In the genomic region with DNA sequence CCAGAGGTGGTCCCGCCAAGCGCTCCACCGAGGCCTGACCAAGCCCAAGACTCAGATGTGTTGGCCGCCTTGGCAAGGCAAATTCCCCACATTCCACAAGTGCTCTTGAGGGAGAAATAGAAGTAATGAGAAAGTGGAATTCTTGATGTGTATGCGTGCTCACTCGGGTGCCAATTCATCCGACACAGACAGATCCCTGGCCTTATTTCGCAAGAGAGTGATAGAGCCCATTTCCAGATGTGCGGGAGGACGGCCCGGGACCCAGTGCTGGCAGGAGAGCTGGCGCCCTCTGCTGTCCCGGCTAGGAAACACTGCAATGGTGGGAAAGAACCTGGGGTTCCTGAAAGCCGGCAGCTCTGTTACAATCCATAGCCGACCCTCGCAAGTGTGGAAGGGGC, we compare ENCODE assay signal across 8 cellular contexts.
DNase-seq lines count a peak whose midpoint lies in the region; ATAC-seq, FAIRE-seq and TF ChIP-seq lines count a peak whose summit lies in the region.

No MANE protein-coding gene starts in this region.

- TF ChIP-seq CTCF in CD4-positive, alpha-beta T cell (IDR thresholded peaks at IDR 0.05) = peak; percentile 91
- TF ChIP-seq CTCF in endothelial cell of umbilical vein (IDR thresholded peaks at IDR 0.05; ENCODE audit: extremely low read depth in 1 of 2, insufficient read depth in 1 of 2, low read depth in 1 of 2, low read length in 2 of 2) = peak; percentile 94 to 97

- H3K4me3 ChIP-seq in NT2/D1 (ENCODE audit: insufficient read length, low read depth) (no peak overlapping the region), endothelial cell of umbilical vein (replicated peaks in 1 of 3; ENCODE audit: insufficient read depth in 1 of 3, low read depth in 1 of 3, low read length in 3 of 3) (no peak overlapping the region), muscle layer of colon (ENCODE audit: low read depth in 1 of 2, low read length in 2 of 2) (peak overlapping the region; percentile 11 to 36)

- H3K4me1 Mint-ChIP-seq in CD4-positive, alpha-beta T cell (ENCODE audit: low read depth) = peaks cover 19% of the 10 kb centered on the region

- H3K27me3 Mint-ChIP-seq in CD4-positive, alpha-beta T cell = no peaks in the 10 kb centered on the region

- peak overlapping the region; percentile 87 for H2AFZ ChIP-seq in endothelial cell of umbilical vein (ENCODE audit: low read depth, low read length)

- POLR2A ChIA-PET in CD4-positive, alpha-beta T cell (lab: Charles Lee) = interaction anchor here (1.2 kb wide), 1 partner anchor 500 kb away, joined by 3 read pairs; no protein-coding TSS in a partner anchor
- POLR2A ChIA-PET in endothelial cell of umbilical vein (lab: Charles Lee) = interaction anchor here (0.8 to 1.2 kb wide), 3 partner anchors 12 to 78 kb away, joined by 3 to 4 read pairs (median 3); no protein-coding TSS in a partner anchor

- peak; percentile 64 for ATAC-seq in CD4-positive, alpha-beta T cell (ENCODE audit: poor library complexity)
- peak; percentile 53 for ATAC-seq in HG02623 (IDR thresholded peaks at IDR 0.05; ENCODE audit: unreplicated experiment)
- ATAC-seq in GM18909 (IDR thresholded peaks at IDR 0.05; ENCODE audit: poor library complexity, unreplicated experiment) = no peak

- H3K79me2 ChIP-seq in endothelial cell of umbilical vein (ENCODE audit: control insufficient read depth, insufficient read depth, low read length) = no peaks in the 10 kb centered on the region

- H3K9ac ChIP-seq in NT2/D1 (ENCODE audit: insufficient read length, low read depth) = peak overlapping the region; percentile 68
- peak overlapping the region; percentile 85 for H3K9ac ChIP-seq in endothelial cell of umbilical vein (replicated peaks; ENCODE audit: extremely low read depth, insufficient read depth, low read length)
- peak overlapping the region; percentile 45 for H3K9ac ChIP-seq in muscle layer of colon (ENCODE audit: low read length)

- peak overlapping the region; percentile 49 for H3K4me2 ChIP-seq in endothelial cell of umbilical vein (ENCODE audit: insufficient read depth, low read length)

- H3K27me3 ChIP-seq in CD4-positive, alpha-beta T cell (ENCODE audit: control insufficient read depth, insufficient read depth, low read length) = no peaks in the 10 kb centered on the region
- H3K27me3 ChIP-seq in NT2/D1 (ENCODE audit: insufficient read depth, insufficient read length) (no peaks in the 10 kb centered on the region), endothelial cell of umbilical vein (ENCODE audit: control insufficient read depth in 2 of 2, insufficient read depth in 2 of 2, low read length in 2 of 2) (no peaks in the 10 kb centered on the region), muscle layer of colon (ENCODE audit: control insufficient read depth in 1 of 2, insufficient read depth in 2 of 2, low read length in 2 of 2) (no peaks in the 10 kb centered on the region)

- intact Hi-C loops in CD4-positive, alpha-beta T cell (cut with DNase I, micrococcal nuclease) = loop anchor here (1.0 to 5.0 kb wide), 6 partner anchors 309 to 594 kb away; no protein-coding TSS in a partner anchor
- intact Hi-C loops in endothelial cell of umbilical vein (cut with micrococcal nuclease) = loop anchor here (1.0 to 5.0 kb wide), 10 partner anchors 10 to 523 kb away; a partner anchor contains a TSS

- no peaks in the 10 kb centered on the region for H3K36me3 Mint-ChIP-seq in CD4-positive, alpha-beta T cell (ENCODE audit: low read depth)

- H4K20me1 ChIP-seq in endothelial cell of umbilical vein (replicated peaks; ENCODE audit: control insufficient read depth, extremely low read depth, insufficient read depth, low read length) = no peaks in the 10 kb centered on the region

- peak; percentile 86 for FAIRE-seq in endothelial cell of umbilical vein (lab: Jason Lieb, UNC)

- peak; percentile 57 to 76 (median 62) for DNase-seq in CD4-positive, alpha-beta T cell
- DNase-seq in NT2/D1 (ENCODE audit: low read depth, low spot score) = peak; percentile 72
- peak; percentile 24 to 51 (median 44) for DNase-seq in activated CD8-positive, alpha-beta memory T cell treated with anti-CD3 and anti-CD28 coated beads for 48 hours (ENCODE audit: low read depth in 2 of 3, low spot score in 2 of 3)
- DNase-seq in endothelial cell of umbilical vein (ENCODE audit: low read depth, low spot score) = peak; percentile 82
- DNase-seq in stimulated activated CD8-positive, alpha-beta memory T cell treated with anti-CD3 and anti-CD28 coated beads, Interleukin-4, amount 100 ng/mL, for 4 hours (ENCODE audit: low read depth in 2 of 2, low spot score in 1 of 2) = peak; percentile 32 to 49

- no peak overlapping the region for H3K27ac ChIP-seq in CD4-positive, alpha-beta T cell (ENCODE audit: low read depth, low read length)
- H3K27ac ChIP-seq in endothelial cell of umbilical vein (ENCODE audit: insufficient read depth, low read depth, low read length) (peak overlapping the region; percentile 94), muscle layer of colon (ENCODE audit: low read depth, low read length) (peak overlapping the region; percentile 24)

- no peaks in the 10 kb centered on the region for H3K9me1 ChIP-seq in endothelial cell of umbilical vein (replicated peaks; ENCODE audit: control insufficient read depth, extremely low read depth, insufficient read depth, low read length)

- H3K9me3 Mint-ChIP-seq in CD4-positive, alpha-beta T cell = no peaks in the 10 kb centered on the region

- H3K4me3 Mint-ChIP-seq in CD4-positive, alpha-beta T cell = no peak overlapping the region

- H3K27ac Mint-ChIP-seq in CD4-positive, alpha-beta T cell = no peak overlapping the region

- BruUV-seq in endothelial cell of umbilical vein (replicated peaks; lab: Mats Ljungman, UMichigan) = no TSS peak

- H3K9me3 ChIP-seq in CD4-positive, alpha-beta T cell (ENCODE audit: control insufficient read depth, low read length) = no peaks in the 10 kb centered on the region
- H3K9me3 ChIP-seq in NT2/D1 (ENCODE audit: insufficient read depth, low read length) = no peaks in the 10 kb centered on the region
- no peaks in the 10 kb centered on the region for H3K9me3 ChIP-seq in endothelial cell of umbilical vein (replicated peaks; ENCODE audit: control insufficient read depth, insufficient read depth, low read length)
- no peaks in the 10 kb centered on the region for H3K9me3 ChIP-seq in muscle layer of colon (ENCODE audit: low read length)

- H3K4me1 ChIP-seq in NT2/D1 (ENCODE audit: insufficient read depth, insufficient read length) = peaks cover 13% of the 10 kb centered on the region
- H3K4me1 ChIP-seq in endothelial cell of umbilical vein (ENCODE audit: control insufficient read depth, extremely low read depth, insufficient read depth, low read length) = peaks cover 53% of the 10 kb centered on the region
- H3K4me1 ChIP-seq in muscle layer of colon (ENCODE audit: insufficient read depth, low read length) = peaks cover 51% of the 10 kb centered on the region

- dilution Hi-C loops in endothelial cell of umbilical vein (cut with MboI; ENCODE audit: extremely low pct_ligation_motif_present, low sequenced_read_pairs) = no loop called here

- H3K36me3 ChIP-seq in NT2/D1 (ENCODE audit: insufficient read depth, insufficient read length, low read length) (no peaks in the 10 kb centered on the region), endothelial cell of umbilical vein (ENCODE audit: control insufficient read depth in 2 of 2, extremely low read depth in 1 of 2, insufficient read depth in 2 of 2, low read length in 2 of 2) (no peaks in the 10 kb centered on the region), muscle layer of colon (ENCODE audit: insufficient read depth, low read length) (no peaks in the 10 kb centered on the region)

- CTCF ChIA-PET in CD4-positive, alpha-beta T cell (lab: Charles Lee) = interaction anchor here (0.6 to 4.8 kb wide), 11 partner anchors 9 to 674 kb away, joined by 3 to 25 read pairs (median 3); no protein-coding TSS in a partner anchor
- CTCF ChIA-PET in endothelial cell of umbilical vein (lab: Charles Lee) = interaction anchor here (0.5 to 6.7 kb wide), 47 partner anchors 9 to 523 kb away, joined by 3 to 96 read pairs (median 4); a partner anchor contains a TSS

- TF ChIP-seq POLR2A in endothelial cell of umbilical vein (IDR thresholded peaks at IDR 0.05; ENCODE audit: low read depth, low read length) = no peak

TF ChIP-seq in endothelial cell of umbilical vein, 7 proteins besides CTCF, POLR2A, EP300 and RAD21:
- TF ChIP-seq MYC (IDR thresholded peaks at IDR 0.05; ENCODE audit: low read depth, low read length) (no peak), EZH2 (IDR thresholded peaks at IDR 0.05; ENCODE audit: borderline replicate concordance, low read depth, low read length, severe bottlenecking) (no peak), FOS (IDR thresholded peaks at IDR 0.05; ENCODE audit: borderline replicate concordance, insufficient read depth, low read length) (no peak), GATA2 (IDR thresholded peaks at IDR 0.05; ENCODE audit: insufficient read depth, insufficient read length, low read depth, low read length) (no peak), POLR2AphosphoS5 (IDR thresholded peaks at IDR 0.05; ENCODE audit: insufficient read depth, low read depth, low read length) (no peak), JUN (IDR thresholded peaks at IDR 0.05; ENCODE audit: borderline replicate concordance, insufficient read depth, insufficient read length, low read depth) (no peak)
- TF ChIP-seq, protein P1, sequence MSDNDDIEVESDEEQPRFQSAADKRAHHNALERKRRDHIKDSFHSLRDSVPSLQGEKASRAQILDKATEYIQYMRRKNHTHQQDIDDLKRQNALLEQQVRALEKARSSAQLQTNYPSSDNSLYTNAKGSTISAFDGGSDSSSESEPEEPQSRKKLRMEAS (IDR thresholded peaks at IDR 0.05; ENCODE audit: insufficient read depth, insufficient read length) = no peak

Comparison
In these comparisons a context has a peak if more than half of its experiments do, and no peak if none do; other contexts are left out.
1. H3K4me3 ChIP-seq: peak in muscle layer of colon (2 of 2); none in NT2/D1 (single experiment) and endothelial cell of umbilical vein (0 of 3).
2. Peak in every context shown above with its lines, with median percentiles within 50 percentile points of each other: DNase-seq and H3K9ac ChIP-seq.